29 cellular contexts compared by ENCODE assay signal in genomic region chr22:22318723-22319465, GRCh38.
"Had no signal": no experiment of that assay in that cellular context is flagged by ENCODE, and none has a peak within 500 bp of the region (broad histone marks: within the 10 kb centered on the region; RNA-seq: fewer than 3 reads in every experiment).

No MANE protein-coding gene starts in this region.

- H3K27me3 ChIP-seq: breast epithelium, dorsolateral prefrontal cortex, esophagus squamous epithelium, gastrocnemius medialis, sigmoid colon, vagina had no signal

- H3K36me3 ChIP-seq: breast epithelium had no signal

- DNase-seq: activated CD4-positive, alpha-beta memory T cell treated with anti-CD3 and anti-CD28 coated beads for 36 hours; activated CD4-positive, alpha-beta T cell treated with anti-CD3 and anti-CD28 coated beads for 4 hours; activated CD4-positive, CD25-positive, alpha-beta regulatory T cell; activated effector memory CD4-positive, alpha-beta T cell treated with Interleukin-2 at 50 U/mL for 16 hours; activated naive CD4-positive, alpha-beta T cell treated with anti-CD3 and anti-CD28 coated beads for 36 hours; activated naive CD8-positive, alpha-beta T cell treated with anti-CD3 and anti-CD28 coated beads, Interleukin-2, amount 10 ng/mL, durations not matched to agents 7 days and 5 days; activated T-cell treated with anti-CD3 and anti-CD28 coated beads, Interleukin-2, amount 50 U/mL, for 72 hours; amniotic stem cell; dorsolateral prefrontal cortex; effector memory CD8-positive, alpha-beta T cell; esophagus squamous epithelium; gastrocnemius medialis; hippocampal formation; left cardiac atrium; mesenchymal stem cell; mucosa of descending colon; occipital lobe; sigmoid colon; stimulated activated CD4-positive, alpha-beta T cell treated with anti-CD3 and anti-CD28 coated beads, Interleukin-15, amount 100 ng/mL, for 24 hours; stimulated activated naive CD4-positive, alpha-beta T cell treated with Interleukin-2 at 50 U/mL for 16 hours had no signal

- H3K4me2 ChIP-seq: smooth muscle cell had no signal

- H3K9me3 Mint-ChIP-seq: activated CD4-positive, alpha-beta memory T cell treated with anti-CD3 and anti-CD28 coated beads for 36 hours; activated naive CD4-positive, alpha-beta T cell treated with anti-CD3 and anti-CD28 coated beads for 36 hours; activated naive CD8-positive, alpha-beta T cell treated with anti-CD3 and anti-CD28 coated beads, Interleukin-2, amount 10 ng/mL, durations not matched to agents 7 days and 5 days; activated T-cell treated with anti-CD3 and anti-CD28 coated beads, Interleukin-2, amount 50 U/mL, for 72 hours; central memory CD8-positive, alpha-beta T cell; effector memory CD8-positive, alpha-beta T cell; neural crest cell; type B pancreatic cell had no signal

- FAIRE-seq: colon, endothelial cell of umbilical vein had no signal

- H3K27ac Mint-ChIP-seq: activated CD4-positive, alpha-beta memory T cell treated with anti-CD3 and anti-CD28 coated beads for 36 hours; activated naive CD4-positive, alpha-beta T cell treated with anti-CD3 and anti-CD28 coated beads for 36 hours; activated naive CD8-positive, alpha-beta T cell treated with anti-CD3 and anti-CD28 coated beads, Interleukin-2, amount 10 ng/mL, durations not matched to agents 7 days and 5 days; activated T-cell treated with anti-CD3 and anti-CD28 coated beads, Interleukin-2, amount 50 U/mL, for 72 hours; type B pancreatic cell had no signal

- H3K4me1 ChIP-seq: breast epithelium, esophagus squamous epithelium, sigmoid colon, vagina had no signal

- H3K4me1 Mint-ChIP-seq: activated naive CD8-positive, alpha-beta T cell treated with anti-CD3 and anti-CD28 coated beads, Interleukin-2, amount 10 ng/mL, durations not matched to agents 7 days and 5 days; central memory CD8-positive, alpha-beta T cell; neural crest cell had no signal

- H3K27ac ChIP-seq: breast epithelium, dorsolateral prefrontal cortex, esophagus squamous epithelium, gastrocnemius medialis, sigmoid colon, thoracic aorta, vagina had no signal

- H3K27me3 Mint-ChIP-seq: activated CD4-positive, alpha-beta memory T cell treated with anti-CD3 and anti-CD28 coated beads for 36 hours; activated naive CD8-positive, alpha-beta T cell treated with anti-CD3 and anti-CD28 coated beads, Interleukin-2, amount 10 ng/mL, durations not matched to agents 7 days and 5 days; central memory CD8-positive, alpha-beta T cell; effector memory CD8-positive, alpha-beta T cell; type B pancreatic cell had no signal

- H3K4me3 Mint-ChIP-seq: activated CD4-positive, alpha-beta memory T cell treated with anti-CD3 and anti-CD28 coated beads for 36 hours; activated naive CD4-positive, alpha-beta T cell treated with anti-CD3 and anti-CD28 coated beads for 36 hours; activated naive CD8-positive, alpha-beta T cell treated with anti-CD3 and anti-CD28 coated beads, Interleukin-2, amount 10 ng/mL, durations not matched to agents 7 days and 5 days; activated T-cell treated with anti-CD3 and anti-CD28 coated beads, Interleukin-2, amount 50 U/mL, for 72 hours; central memory CD8-positive, alpha-beta T cell; effector memory CD8-positive, alpha-beta T cell; neural crest cell; type B pancreatic cell had no signal

- H3K9me3 ChIP-seq: breast epithelium, esophagus squamous epithelium, gastrocnemius medialis, mucosa of descending colon, sigmoid colon, thoracic aorta, vagina had no signal

- H3K4me3 ChIP-seq: breast epithelium, dorsolateral prefrontal cortex, esophagus squamous epithelium, gastrocnemius medialis, mucosa of descending colon, sigmoid colon, smooth muscle cell, thoracic aorta, vagina had no signal

- ATAC-seq: activated T-cell treated with anti-CD3 and anti-CD28 coated beads, Interleukin-2, amount 50 U/mL, for 72 hours; effector memory CD8-positive, alpha-beta T cell; gastrocnemius medialis; left cardiac atrium; mucosa of descending colon had no signal
